Comparison of ENCODE assay signal across 21 cellular contexts in the genomic region with DNA sequence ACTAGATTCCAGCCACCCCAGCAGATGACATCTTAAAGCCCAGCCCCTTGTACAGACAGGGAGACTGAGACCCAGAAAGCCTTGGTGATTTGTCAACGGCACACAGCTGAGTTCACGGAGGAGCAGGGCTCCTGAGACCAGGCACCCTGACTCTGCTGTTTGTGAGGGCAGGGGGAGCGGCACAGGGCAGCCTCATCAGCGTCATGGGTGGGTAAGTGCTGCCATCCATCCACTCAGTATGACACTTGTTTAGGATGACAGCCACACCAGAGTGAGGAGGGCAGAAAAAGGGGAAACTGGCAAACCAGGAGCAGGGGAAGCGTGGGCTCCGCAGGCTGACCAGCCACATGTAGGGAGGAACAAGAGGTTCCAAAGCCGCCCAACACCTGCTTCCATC. TPM values are rescaled to one million over a fixed set of nuclear protein-coding genes. Genes with fewer than 3 reads are reported as not detected.
A peak's percentile ranks its signal among the peaks of the same experiment; 100 is the strongest.
DNase-seq lines count a peak whose midpoint lies in the region; ATAC-seq and TF ChIP-seq lines count a peak whose summit lies in the region.
"Had no signal": no experiment of that assay in that cellular context is flagged by ENCODE, and none has a peak within 500 bp of the region (broad histone marks: within the 10 kb centered on the region; RNA-seq: fewer than 3 reads in every experiment).

No MANE protein-coding gene starts in this region.

- no peaks in the 10 kb centered on the region for H3K9me3 Mint-ChIP-seq in activated B cell treated with CpG ODN at 0.5 μM for 24 hours
- H3K9me3 Mint-ChIP-seq in stimulated activated naive B cell treated with anti-CD40 and anti-IgM and Interleukin-4, amounts not matched to agents 10 μg/mL and 1 μg/mL and 100 μg/mL, for 72 hours = no peaks in the 10 kb centered on the region
- H3K9me3 Mint-ChIP-seq: activated CD8-positive, alpha-beta T cell treated with anti-CD3 and anti-CD28 coated beads for 36 hours; activated T-cell treated with anti-CD3 and anti-CD28 coated beads, Interleukin-2, amount 50 U/mL, for 24 hours had no signal

- peaks cover 24% of the 10 kb centered on the region for H3K4me1 ChIP-seq in right cardiac atrium (ENCODE audit: control insufficient read depth, insufficient read depth, low read length)
- no peaks in the 10 kb centered on the region for H3K4me1 ChIP-seq in effector memory CD4-positive, alpha-beta T cell (ENCODE audit: control insufficient read depth, insufficient read depth, low read length, poor library complexity, severe bottlenecking)
- H3K4me1 ChIP-seq: foreskin keratinocyte, SJSA1 had no signal

- H3K4me3 ChIP-seq in right cardiac atrium (ENCODE audit: low read length) = no peak overlapping the region
- no peak overlapping the region for H3K4me3 ChIP-seq in effector memory CD4-positive, alpha-beta T cell (ENCODE audit: insufficient read depth, low read depth, low read length, poor library complexity, severe bottlenecking)
- H3K4me3 ChIP-seq: SJSA1, thoracic aorta had no signal

- no peaks in the 10 kb centered on the region for H3K27me3 Mint-ChIP-seq in activated B cell treated with CpG ODN at 0.5 μM for 24 hours
- no peaks in the 10 kb centered on the region for H3K27me3 Mint-ChIP-seq in stimulated activated naive B cell treated with anti-CD40 and anti-IgM and Interleukin-4, amounts not matched to agents 10 μg/mL and 1 μg/mL and 100 μg/mL, for 72 hours
- H3K27me3 Mint-ChIP-seq: activated T-cell treated with anti-CD3 and anti-CD28 coated beads, Interleukin-2, amount 50 U/mL, for 24 hours had no signal

- peak overlapping the region; percentile 76 for H3K4me3 Mint-ChIP-seq in activated B cell treated with CpG ODN at 0.5 μM for 24 hours
- peak overlapping the region; percentile 60 to 76 for H3K4me3 Mint-ChIP-seq in stimulated activated naive B cell treated with anti-CD40 and anti-IgM and Interleukin-4, amounts not matched to agents 10 μg/mL and 1 μg/mL and 100 μg/mL, for 72 hours
- H3K4me3 Mint-ChIP-seq: activated CD8-positive, alpha-beta T cell treated with anti-CD3 and anti-CD28 coated beads for 36 hours; activated T-cell treated with anti-CD3 and anti-CD28 coated beads, Interleukin-2, amount 50 U/mL, for 24 hours; T-helper 17 cell had no signal

- TF ChIP-seq CTCF in activated B cell treated with CpG ODN at 0.5 μM for 24 hours (IDR thresholded peaks at IDR 0.05) = no peak

- peak overlapping the region; percentile 88 for H3K27ac ChIP-seq in right cardiac atrium (ENCODE audit: low read length)
- H3K27ac ChIP-seq in effector memory CD4-positive, alpha-beta T cell (ENCODE audit: insufficient read depth, low read length, poor library complexity, severe bottlenecking) = no peak overlapping the region
- H3K27ac ChIP-seq: brain microvascular endothelial cell, foreskin keratinocyte, SJSA1, thoracic aorta, WERI-Rb-1 had no signal

- DNase-seq in activated B cell treated with CpG ODN at 0.5 μM for 24 hours = no peak
- no peak for DNase-seq in right cardiac atrium
- DNase-seq in stimulated activated naive B cell treated with anti-CD40 and anti-IgM and Interleukin-4, amounts not matched to agents 10 μg/mL and 1 μg/mL and 100 μg/mL, for 72 hours = no peak
- no peak for DNase-seq in effector memory CD4-positive, alpha-beta T cell
- DNase-seq: activated CD8-positive, alpha-beta T cell treated with anti-CD3 and anti-CD28 coated beads for 36 hours; activated naive CD4-positive, alpha-beta T cell treated with anti-CD3 and anti-CD28 coated beads, Interleukin-2, amount 50 U/mL, for 16 hours; activated T-cell treated with anti-CD3 and anti-CD28 coated beads, Interleukin-2, amount 50 U/mL, for 24 hours; brain microvascular endothelial cell; DMS79 treated with DMSO at 0.1 percent for 48 hours; foreskin keratinocyte; midbrain; NCI-H2171 treated with DMSO at 0.1 percent for 48 hours; PC-3; T-helper 17 cell; WERI-Rb-1 had no signal

- peaks cover 48% of the 10 kb centered on the region for H3K4me1 Mint-ChIP-seq in activated B cell treated with CpG ODN at 0.5 μM for 24 hours
- H3K4me1 Mint-ChIP-seq in stimulated activated naive B cell treated with anti-CD40 and anti-IgM and Interleukin-4, amounts not matched to agents 10 μg/mL and 1 μg/mL and 100 μg/mL, for 72 hours = peaks cover 46 to 54% of the 10 kb centered on the region in 2 donors

- CTCF ChIA-PET in activated B cell treated with CpG ODN at 0.5 μM for 24 hours (lab: Charles Lee) = interaction anchor here (0.8 to 1.6 kb wide), 2 partner anchors 22 to 53 kb away, joined by 4 read pairs; no protein-coding TSS in a partner anchor

- POLR2A ChIA-PET in activated B cell treated with CpG ODN at 0.5 μM for 24 hours (lab: Charles Lee) = interaction anchor here (0.5 kb wide), 1 partner anchor 11 kb away, joined by 3 read pairs; no protein-coding TSS in a partner anchor

- no peaks in the 10 kb centered on the region for H3K36me3 Mint-ChIP-seq in activated B cell treated with CpG ODN at 0.5 μM for 24 hours (ENCODE audit: low read depth)
- H3K36me3 Mint-ChIP-seq in stimulated activated naive B cell treated with anti-CD40 and anti-IgM and Interleukin-4, amounts not matched to agents 10 μg/mL and 1 μg/mL and 100 μg/mL, for 72 hours = no peaks in the 10 kb centered on the region

- H3K9me3 ChIP-seq in right cardiac atrium (ENCODE audit: control insufficient read depth, low read length) = no peaks in the 10 kb centered on the region
- H3K9me3 ChIP-seq in effector memory CD4-positive, alpha-beta T cell (ENCODE audit: control insufficient read depth, low read length) = no peaks in the 10 kb centered on the region
- H3K9me3 ChIP-seq: SJSA1, thoracic aorta had no signal

- H3K27me3 ChIP-seq in right cardiac atrium (ENCODE audit: control insufficient read depth, insufficient read depth) = no peaks in the 10 kb centered on the region
- H3K27me3 ChIP-seq in effector memory CD4-positive, alpha-beta T cell (replicated peaks; ENCODE audit: control insufficient read depth, insufficient read depth, low read length, poor library complexity, severe bottlenecking) = no peaks in the 10 kb centered on the region
- H3K27me3 ChIP-seq: brain microvascular endothelial cell, SJSA1 had no signal

- H3K27ac Mint-ChIP-seq in activated B cell treated with CpG ODN at 0.5 μM for 24 hours = peak overlapping the region; percentile 92
- H3K27ac Mint-ChIP-seq in stimulated activated naive B cell treated with anti-CD40 and anti-IgM and Interleukin-4, amounts not matched to agents 10 μg/mL and 1 μg/mL and 100 μg/mL, for 72 hours = peak overlapping the region; percentile 91
- H3K27ac Mint-ChIP-seq: activated CD8-positive, alpha-beta T cell treated with anti-CD3 and anti-CD28 coated beads for 36 hours; activated T-cell treated with anti-CD3 and anti-CD28 coated beads, Interleukin-2, amount 50 U/mL, for 24 hours; T-helper 17 cell had no signal

- peak; percentile 4 for ATAC-seq in GM19025 (IDR thresholded peaks at IDR 0.05; ENCODE audit: low read depth, unreplicated experiment)
- ATAC-seq in activated B cell treated with CpG ODN at 0.5 μM for 24 hours (ENCODE audit: low read depth) = peak; percentile 16
- ATAC-seq in right cardiac atrium = peak; percentile 60 to 67
- ATAC-seq in stimulated activated naive B cell treated with anti-CD40 and anti-IgM and Interleukin-4, amounts not matched to agents 10 μg/mL and 1 μg/mL and 100 μg/mL, for 72 hours (replicated peaks) = peak; percentile 17 to 32
- ATAC-seq in GM19328 (IDR thresholded peaks at IDR 0.05; ENCODE audit: unreplicated experiment) = no peak
- ATAC-seq in SK-N-SH treated with all-trans-retinoic acid at 6 μM for 48 hours = no peak
- no peak for ATAC-seq in HG03521 (IDR thresholded peaks at IDR 0.05; ENCODE audit: unreplicated experiment)
- ATAC-seq: activated CD8-positive, alpha-beta T cell treated with anti-CD3 and anti-CD28 coated beads for 36 hours; foreskin keratinocyte; PC-3 had no signal

- intact Hi-C loops in activated B cell treated with CpG ODN at 0.5 μM for 24 hours (cut with micrococcal nuclease) = no loop called here
- intact Hi-C loops in right cardiac atrium (cut with DNase I) = no loop called here

- H3K36me3 ChIP-seq in effector memory CD4-positive, alpha-beta T cell (ENCODE audit: control insufficient read depth, insufficient read depth, low read length) = no peaks in the 10 kb centered on the region
- H3K36me3 ChIP-seq: brain microvascular endothelial cell, SJSA1, thoracic aorta, WERI-Rb-1 had no signal

- WGBS in right cardiac atrium = 68% methylated on average over 7 of the region's 7 CpGs

TF ChIP-seq in SK-N-SH treated with all-trans-retinoic acid at 6 μM for 48 hours, 23 proteins besides CTCF, POLR2A, EP300 and RAD21 (continues in another document):
- TF ChIP-seq ZC3H10 (CRISPR knock-in tag; IDR thresholded peaks at IDR 0.05) (no peak), CSDC2 (CRISPR knock-in tag; IDR thresholded peaks at IDR 0.05) (no peak), RARB (CRISPR knock-in tag; IDR thresholded peaks at IDR 0.05) (no peak), ARNTL (CRISPR knock-in tag; IDR thresholded peaks at IDR 0.05; ENCODE audit: borderline replicate concordance, low read depth) (no peak)
- TF ChIP-seq, protein P1, sequence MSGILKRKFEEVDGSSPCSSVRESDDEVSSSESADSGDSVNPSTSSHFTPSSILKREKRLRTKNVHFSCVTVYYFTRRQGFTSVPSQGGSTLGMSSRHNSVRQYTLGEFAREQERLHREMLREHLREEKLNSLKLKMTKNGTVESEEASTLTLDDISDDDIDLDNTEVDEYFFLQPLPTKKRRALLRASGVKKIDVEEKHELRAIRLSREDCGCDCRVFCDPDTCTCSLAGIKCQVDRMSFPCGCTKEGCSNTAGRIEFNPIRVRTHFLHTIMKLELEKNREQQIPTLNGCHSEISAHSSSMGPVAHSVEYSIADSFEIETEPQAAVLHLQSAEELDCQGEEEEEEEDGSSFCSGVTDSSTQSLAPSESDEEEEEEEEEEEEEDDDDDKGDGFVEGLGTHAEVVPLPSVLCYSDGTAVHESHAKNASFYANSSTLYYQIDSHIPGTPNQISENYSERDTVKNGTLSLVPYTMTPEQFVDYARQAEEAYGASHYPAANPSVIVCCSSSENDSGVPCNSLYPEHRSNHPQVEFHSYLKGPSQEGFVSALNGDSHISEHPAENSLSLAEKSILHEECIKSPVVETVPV (CRISPR knock-in tag; IDR thresholded peaks at IDR 0.05) = no peak
- TF ChIP-seq, protein P2, sequence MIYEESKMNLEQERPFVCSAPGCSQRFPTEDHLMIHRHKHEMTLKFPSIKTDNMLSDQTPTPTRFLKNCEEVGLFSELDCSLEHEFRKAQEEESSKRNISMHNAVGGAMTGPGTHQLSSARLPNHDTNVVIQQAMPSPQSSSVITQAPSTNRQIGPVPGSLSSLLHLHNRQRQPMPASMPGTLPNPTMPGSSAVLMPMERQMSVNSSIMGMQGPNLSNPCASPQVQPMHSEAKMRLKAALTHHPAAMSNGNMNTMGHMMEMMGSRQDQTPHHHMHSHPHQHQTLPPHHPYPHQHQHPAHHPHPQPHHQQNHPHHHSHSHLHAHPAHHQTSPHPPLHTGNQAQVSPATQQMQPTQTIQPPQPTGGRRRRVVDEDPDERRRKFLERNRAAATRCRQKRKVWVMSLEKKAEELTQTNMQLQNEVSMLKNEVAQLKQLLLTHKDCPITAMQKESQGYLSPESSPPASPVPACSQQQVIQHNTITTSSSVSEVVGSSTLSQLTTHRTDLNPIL (CRISPR knock-in tag; IDR thresholded peaks at IDR 0.05; ENCODE audit: low read depth) = no peak

RNA-seq across cellular contexts. Expression of a gene that starts 20.0 kb away (rescaled TPM):
- total RNA-seq in activated B cell treated with CpG ODN at 0.5 μM for 24 hours (0.91 and 0.93 TPM in 2 replicates), right cardiac atrium (100 to 1,000 TPM; 380 to 503 (median 388) TPM)
- polyA plus RNA-seq in right cardiac atrium = 392 TPM
- total RNA-seq: activated CD8-positive, alpha-beta T cell treated with anti-CD3 and anti-CD28 coated beads for 36 hours; foreskin keratinocyte; PC-3 had no signal
- polyA plus RNA-seq: foreskin keratinocyte had no signal

Comparison
In these comparisons a context has a peak if more than half of its experiments do, and no peak if none do; other contexts are left out.
1. ATAC-seq: peak in GM19025 (single experiment), activated B cell treated with CpG ODN at 0.5 μM for 24 hours (single experiment), right cardiac atrium (2 of 2) and stimulated activated naive B cell treated with anti-CD40 and anti-IgM and Interleukin-4, amounts not matched to agents 10 μg/mL and 1 μg/mL and 100 μg/mL, for 72 hours (2 of 2); none in GM19328 (single experiment), SK-N-SH treated with all-trans-retinoic acid at 6 μM for 48 hours (single experiment) and HG03521 (single experiment).
2. RNA of a gene that starts 20.0 kb away (total RNA-seq): 380 to 503 TPM in right cardiac atrium; 0.91 to 0.93 TPM in activated B cell treated with CpG ODN at 0.5 μM for 24 hours; every median in the first group is over 100 times any median in the second.